25 cellular contexts compared by ENCODE assay signal in the genomic region with DNA sequence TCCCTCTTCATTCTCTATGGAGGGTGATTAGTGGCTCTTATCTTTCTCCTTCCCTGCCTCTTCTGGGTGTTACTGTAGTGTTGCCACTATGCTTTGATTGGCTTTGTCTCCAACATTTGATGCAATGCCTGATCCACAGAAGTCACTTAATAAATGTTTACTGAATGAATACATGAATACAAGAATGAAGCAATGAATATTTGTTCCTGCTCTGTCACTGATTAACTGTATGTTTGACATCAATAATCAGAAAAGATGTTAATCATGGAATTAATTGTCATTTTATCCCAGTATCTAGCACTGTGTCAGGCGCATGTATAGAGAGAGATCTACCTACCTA. TPM values are rescaled to one million over a fixed set of nuclear protein-coding genes. Genes with fewer than 3 reads are reported as not detected.
DNase-seq lines count a peak whose midpoint lies in the region; ATAC-seq and TF ChIP-seq lines count a peak whose summit lies in the region.
"Had no signal": no experiment of that assay in that cellular context is flagged by ENCODE, and none has a peak within 500 bp of the region (broad histone marks: within the 10 kb centered on the region; RNA-seq: fewer than 3 reads in every experiment).

No MANE protein-coding gene starts in this region.

- TF ChIP-seq CTCF in HFFc6 (IDR thresholded peaks at IDR 0.05) (no peak), chondrocyte (IDR thresholded peaks at IDR 0.05) (no peak), osteoblast (IDR thresholded peaks at IDR 0.05; ENCODE audit: extremely low read depth, low read depth, low read length) (no peak)

- H3K4me1 ChIP-seq in ACC112 (ENCODE audit: control insufficient read depth, insufficient read depth, low read length, unreplicated experiment) (peaks cover 42% of the 10 kb centered on the region), osteoblast (ENCODE audit: insufficient read depth, low read length) (peaks cover 30% of the 10 kb centered on the region)
- H3K4me1 ChIP-seq: right lobe of liver had no signal

- H3K4me3 Mint-ChIP-seq in HFFc6 (peak overlapping the region; percentile 66), chondrocyte (ENCODE audit: unreplicated experiment) (no peak overlapping the region)
- H3K4me3 Mint-ChIP-seq: activated CD4-positive, alpha-beta T cell treated with anti-CD3 and anti-CD28 coated beads, Interleukin-2, amount 10 ng/mL, durations not matched to agents 24 days and 14 days; activated T-cell treated with anti-CD3 and anti-CD28 coated beads, Interleukin-2, amount 50 U/mL, for 4 hours; neural crest cell had no signal

- no peaks in the 10 kb centered on the region for H3K27me3 Mint-ChIP-seq in HFFc6 (ENCODE audit: insufficient read depth)
- no peaks in the 10 kb centered on the region for H3K27me3 Mint-ChIP-seq in chondrocyte (ENCODE audit: low read depth)
- H3K27me3 Mint-ChIP-seq: activated CD4-positive, alpha-beta T cell treated with anti-CD3 and anti-CD28 coated beads, Interleukin-2, amount 10 ng/mL, durations not matched to agents 24 days and 14 days had no signal

- DNase-seq in HFFc6 (no peak), chondrocyte (ENCODE audit: low spot score) (no peak), osteoblast (ENCODE audit: insufficient read length, low spot score, missing footprints) (no peak), 8988T (no peak), GM19240 (ENCODE audit: insufficient read length, low spot score) (no peak), NCI-H1048 (lab: John Stamatoyannopoulos, UW) (no peak)
- DNase-seq: activated CD4-positive, alpha-beta T cell treated with anti-CD3 and anti-CD28 coated beads, Interleukin-2, amount 10 ng/mL, durations not matched to agents 24 days and 14 days; activated T-cell treated with anti-CD3 and anti-CD28 coated beads, Interleukin-2, amount 50 U/mL, for 4 hours; DMS53; GDM1; KG1; NCI-H1436 treated with DMSO at 0.1 percent for 48 hours; NCI-H2107; NCI-H82; OCI-M1; right lobe of liver; Right ventricle myocardium superior; stimulated activated naive CD4-positive, alpha-beta T cell treated with Interleukin-2 at 50 U/mL for 16 hours; tibial artery; WERI-Rb-1 had no signal

- H3K27ac ChIP-seq in ACC112 (ENCODE audit: low read depth, low read length) (peak overlapping the region; percentile 83), osteoblast (ENCODE audit: low read depth, low read length) (peak overlapping the region; percentile 79)
- H3K27ac ChIP-seq: BLaER1 treated with 17β-estradiol and CSF1 and Interleukin-3, amounts not matched to agents 10 nM and 100 nM; right lobe of liver; tibial artery; WERI-Rb-1 had no signal

- H3K9me3 Mint-ChIP-seq in HFFc6 (no peaks in the 10 kb centered on the region), chondrocyte (ENCODE audit: low read depth) (no peaks in the 10 kb centered on the region)
- H3K9me3 Mint-ChIP-seq: activated CD4-positive, alpha-beta T cell treated with anti-CD3 and anti-CD28 coated beads, Interleukin-2, amount 10 ng/mL, durations not matched to agents 24 days and 14 days; activated T-cell treated with anti-CD3 and anti-CD28 coated beads, Interleukin-2, amount 50 U/mL, for 4 hours; neural crest cell had no signal

- peaks cover 53% of the 10 kb centered on the region for H3K4me1 Mint-ChIP-seq in HFFc6 (ENCODE audit: low read depth)
- H3K4me1 Mint-ChIP-seq in chondrocyte (ENCODE audit: low read depth) = peaks cover 50% of the 10 kb centered on the region

- H3K36me3 ChIP-seq in ACC112 (ENCODE audit: insufficient read depth, low read length) (no peaks in the 10 kb centered on the region), osteoblast (ENCODE audit: insufficient read depth, low read length) (no peaks in the 10 kb centered on the region)
- H3K36me3 ChIP-seq: BLaER1 treated with 17β-estradiol and CSF1 and Interleukin-3, amounts not matched to agents 10 nM and 100 nM; right lobe of liver; tibial artery; WERI-Rb-1 had no signal

- H3K27me3 ChIP-seq in ACC112 (ENCODE audit: insufficient read depth, low read length) (no peaks in the 10 kb centered on the region), osteoblast (ENCODE audit: insufficient read depth, low read length) (no peaks in the 10 kb centered on the region)
- H3K27me3 ChIP-seq: BLaER1 treated with 17β-estradiol and CSF1 and Interleukin-3, amounts not matched to agents 10 nM and 100 nM; right lobe of liver; tibial artery had no signal

- H3K27ac Mint-ChIP-seq in HFFc6 = peak overlapping the region; percentile 78
- H3K27ac Mint-ChIP-seq in chondrocyte (ENCODE audit: unreplicated experiment) = peak overlapping the region; percentile 85
- H3K27ac Mint-ChIP-seq: activated CD4-positive, alpha-beta T cell treated with anti-CD3 and anti-CD28 coated beads, Interleukin-2, amount 10 ng/mL, durations not matched to agents 24 days and 14 days had no signal

- H2AFZ ChIP-seq in ACC112 (ENCODE audit: low read length, unreplicated experiment) (no peak overlapping the region), osteoblast (ENCODE audit: low read length) (peak overlapping the region; percentile 45)

- no peaks in the 10 kb centered on the region for H4K20me1 ChIP-seq in osteoblast (ENCODE audit: insufficient read depth, low read length)
- H4K20me1 ChIP-seq: BLaER1 treated with 17β-estradiol and CSF1 and Interleukin-3, amounts not matched to agents 10 nM and 100 nM had no signal

- ATAC-seq in GM18867 (IDR thresholded peaks at IDR 0.05; ENCODE audit: unreplicated experiment) = no peak
- ATAC-seq: activated T-cell treated with anti-CD3 and anti-CD28 coated beads, Interleukin-2, amount 50 U/mL, for 4 hours had no signal

- H3K9me3 ChIP-seq in osteoblast (ENCODE audit: low read depth, low read length) = no peaks in the 10 kb centered on the region
- H3K9me3 ChIP-seq: BLaER1 treated with 17β-estradiol and CSF1 and Interleukin-3, amounts not matched to agents 10 nM and 100 nM; right lobe of liver; tibial artery had no signal

- H3K4me3 ChIP-seq in ACC112 (ENCODE audit: low read depth, low read length) = peak overlapping the region; percentile 18; the same call in 1 of the 2 replicates
- no peak overlapping the region for H3K4me3 ChIP-seq in osteoblast (ENCODE audit: insufficient read depth, low read length)
- H3K4me3 ChIP-seq: BLaER1 treated with 17β-estradiol and CSF1 and Interleukin-3, amounts not matched to agents 10 nM and 100 nM; lung; right lobe of liver; tibial artery had no signal

- H3K4me2 ChIP-seq in osteoblast (ENCODE audit: insufficient read depth, low read length) = peak overlapping the region; percentile 57
- H3K4me2 ChIP-seq: BLaER1 treated with 17β-estradiol and CSF1 and Interleukin-3, amounts not matched to agents 10 nM and 100 nM had no signal

- H3K79me2 ChIP-seq in ACC112 (ENCODE audit: control insufficient read depth, insufficient read depth, low read length, unreplicated experiment) (no peaks in the 10 kb centered on the region), osteoblast (ENCODE audit: insufficient read depth, low read length) (no peaks in the 10 kb centered on the region)

- H3K36me3 Mint-ChIP-seq in HFFc6 (ENCODE audit: low read depth) (no peaks in the 10 kb centered on the region), chondrocyte (ENCODE audit: low read depth) (no peaks in the 10 kb centered on the region)

RNA-seq across cellular contexts. Expression of a gene that starts 4.3 kb away (rescaled TPM):
- total RNA-seq in HFFc6 (2021; fragmentation: NEBNext Ultra II Directional; extraction: Animal tissue kit (Norgen Biotek cat#: 25700)) = not detected
- total RNA-seq in chondrocyte = 35.1 to 138 TPM (median 37.4 TPM) in 3 replicates
- total RNA-seq in osteoblast = 44.5 and 58.0 TPM in 2 replicates

Comparison
In these comparisons a context has a peak if more than half of its experiments do, and no peak if none do; other contexts are left out.
1. RNA of a gene that starts 4.3 kb away (total RNA-seq): 44.5 to 58.0 TPM in osteoblast and 35.1 to 138 TPM in chondrocyte; not detected in HFFc6; every median in the first group is over 10 times any median in the second.